Comparison of ENCODE assay signal across 5 cellular contexts in genomic region chr4:23194751-23195150, GRCh38.
"Had no signal": no experiment of that assay in that cellular context is flagged by ENCODE, and none has a peak within 500 bp of the region (broad histone marks: within the 10 kb centered on the region; RNA-seq: fewer than 3 reads in every experiment).

No MANE protein-coding gene starts in this region.

- DNase-seq: H9, HCEC 1CT, IMR-90 had no signal

- H3K4me2 ChIP-seq: GM23338 had no signal

- H2AFZ ChIP-seq: GM23338 had no signal

- H3K4me3 ChIP-seq: GM23338, K562 had no signal
